Comparison of ENCODE assay signal across 16 cellular contexts in genomic region chr4:68576272-68577100, GRCh38. TPM values are rescaled to one million over a fixed set of nuclear protein-coding genes. Genes with fewer than 3 reads are reported as not detected.
DNase-seq lines count a peak whose midpoint lies in the region; ATAC-seq and TF ChIP-seq lines count a peak whose summit lies in the region.
"Had no signal": no experiment of that assay in that cellular context is flagged by ENCODE, and none has a peak within 500 bp of the region (broad histone marks: within the 10 kb centered on the region; RNA-seq: fewer than 3 reads in every experiment).

Gene UGT2B17, minus strand, starts transcription at chr4:68576322. Its CDS starts 7,838 bp downstream, at chr4:68568484.

- no peaks in the 10 kb centered on the region for H3K4me1 ChIP-seq in PC-3 (ENCODE audit: insufficient read depth, low read length)
- H3K4me1 ChIP-seq: foreskin keratinocyte, parathyroid adenoma had no signal

- no peak within 1 kb of the TSS for H2AFZ ChIP-seq in PC-3 (ENCODE audit: low read length)
- H2AFZ ChIP-seq: parathyroid adenoma had no signal

- ATAC-seq in GM18519 (IDR thresholded peaks at IDR 0.05; ENCODE audit: low FRiP score, unreplicated experiment) (peak; percentile 85), GM21576 (IDR thresholded peaks at IDR 0.05; ENCODE audit: unreplicated experiment) (peak; percentile 95), HG03159 (IDR thresholded peaks at IDR 0.05; ENCODE audit: unreplicated experiment) (peak; percentile 90), left colon (no peak), PC-3 (no peak)
- ATAC-seq: foreskin keratinocyte had no signal

- peaks cover 5% of the 10 kb centered on the region for H3K27me3 Mint-ChIP-seq in activated naive CD8-positive, alpha-beta T cell treated with anti-CD3 and anti-CD28 coated beads for 36 hours

- H3K27ac Mint-ChIP-seq in activated naive CD8-positive, alpha-beta T cell treated with anti-CD3 and anti-CD28 coated beads for 36 hours, result no peak within 1 kb of the TSS

- TF ChIP-seq CTCF in PC-3 (conservative IDR thresholded peaks at IDR 0.05; ENCODE audit: low read depth, low read length), result no peak

- DNase-seq in left colon, result no peak
- DNase-seq in SW480 (ENCODE audit: low spot score), result no peak
- no peak for DNase-seq in NK-92 treated with Interleukin-12 subunit alpha and Interleukin-12 subunit beta, amount 100 ng/mL, for 24 hours (lab: John Stamatoyannopoulos, UW)
- no peak for DNase-seq in activated naive CD8-positive, alpha-beta T cell treated with anti-CD3 and anti-CD28 coated beads for 36 hours
- DNase-seq in PC-3, result no peak
- DNase-seq: C1 segment of cervical spinal cord, foreskin keratinocyte, NCI-H1092 had no signal

- H3K9me2 ChIP-seq in PC-3 (replicated peaks; ENCODE audit: low read length), result no peaks in the 10 kb centered on the region; the same call in 1 of the 2 replicates

- no peak within 1 kb of the TSS for H3K4me2 ChIP-seq in PC-3 (ENCODE audit: low read length)

- H3K4me3 ChIP-seq in PC-3 (ENCODE audit: low read length), result no peak within 1 kb of the TSS
- H3K4me3 ChIP-seq: thoracic aorta had no signal

- intact Hi-C loops in left colon (cut with DNase I, micrococcal nuclease), result no loop called here
- intact Hi-C loops in PC-3 (cut with micrococcal nuclease), result no loop called here

- no peak within 1 kb of the TSS for H3K9ac ChIP-seq in PC-3 (ENCODE audit: low read length)
- H3K9ac ChIP-seq: parathyroid adenoma had no signal

- no peaks in the 10 kb centered on the region for H3K36me3 ChIP-seq in PC-3 (ENCODE audit: low read depth, low read length)
- H3K36me3 ChIP-seq: thoracic aorta had no signal

- no peak within 1 kb of the TSS for H3K4me3 Mint-ChIP-seq in activated naive CD8-positive, alpha-beta T cell treated with anti-CD3 and anti-CD28 coated beads for 36 hours

- no peaks in the 10 kb centered on the region for H3K27me3 ChIP-seq in PC-3 (ENCODE audit: low read length)
- H3K27me3 ChIP-seq: foreskin keratinocyte had no signal

- no peak within 1 kb of the TSS for H3K27ac ChIP-seq in PC-3 (ENCODE audit: low read length)
- H3K27ac ChIP-seq: foreskin keratinocyte, HL-60, parathyroid adenoma, thoracic aorta, VCaP had no signal

- H3K4me1 Mint-ChIP-seq in activated naive CD8-positive, alpha-beta T cell treated with anti-CD3 and anti-CD28 coated beads for 36 hours, result no peaks in the 10 kb centered on the region

- H3K36me3 Mint-ChIP-seq in activated naive CD8-positive, alpha-beta T cell treated with anti-CD3 and anti-CD28 coated beads for 36 hours, result no peaks in the 10 kb centered on the region

- H3K9me3 ChIP-seq in PC-3 (ENCODE audit: low read length), result no peaks in the 10 kb centered on the region
- H3K9me3 ChIP-seq: thoracic aorta had no signal

- no peaks in the 10 kb centered on the region for H4K20me1 ChIP-seq in PC-3 (ENCODE audit: low read length)

- POLR2A ChIA-PET in PC-3 (lab: Charles Lee; ENCODE audit: unreplicated experiment), result no interaction called here

- no peaks in the 10 kb centered on the region for H3K9me3 Mint-ChIP-seq in activated naive CD8-positive, alpha-beta T cell treated with anti-CD3 and anti-CD28 coated beads for 36 hours

- BruUV-seq in PC-3 (replicated peaks; lab: Mats Ljungman, UMichigan), result no TSS peak

- CTCF ChIA-PET in PC-3 (lab: Charles Lee), result no interaction called here

- H3K79me2 ChIP-seq in PC-3 (ENCODE audit: low read length), result no peaks in the 10 kb centered on the region
- H3K79me2 ChIP-seq: parathyroid adenoma had no signal

- no peaks in the 10 kb centered on the region for H3F3A ChIP-seq in PC-3 (ENCODE audit: low read length, unreplicated experiment)

RNA-seq across cellular contexts. Expression of gene UGT2B17, which starts in this region (rescaled TPM):
- 100 to 1,000 TPM; 647 to 769 TPM for total RNA-seq in left colon
- total RNA-seq in activated naive CD8-positive, alpha-beta T cell treated with anti-CD3 and anti-CD28 coated beads for 36 hours, result not detected
- total RNA-seq in PC-3 (2014; rRNA removed), result not detected in 2 replicates
- total RNA-seq: chondrocyte, foreskin keratinocyte, thoracic aorta had no signal

Comparison
In these comparisons a context has a peak if more than half of its experiments do, and no peak if none do; other contexts are left out.
1. RNA of gene UGT2B17 (total RNA-seq): 647 to 769 TPM in left colon; not detected in activated naive CD8-positive, alpha-beta T cell treated with anti-CD3 and anti-CD28 coated beads for 36 hours and not detected in PC-3; every median in the first group is over 100 times any median in the second.
2. ATAC-seq: peak in GM18519 (single experiment), GM21576 (single experiment) and HG03159 (single experiment); none in left colon (single experiment) and PC-3 (single experiment).